In genomic region chr5:113217619-113218184, GRCh38 we compare ENCODE assay signal across 22 cellular contexts.
DNase-seq lines count a peak whose midpoint lies in the region; ATAC-seq and TF ChIP-seq lines count a peak whose summit lies in the region.
"Had no signal": no experiment of that assay in that cellular context is flagged by ENCODE, and none has a peak within 500 bp of the region (broad histone marks: within the 10 kb centered on the region; RNA-seq: fewer than 3 reads in every experiment).

No MANE protein-coding gene starts in this region.

- peak overlapping the region; percentile 35; the same call in 1 of the 2 replicates for H3K4me2 ChIP-seq in GM23338
- H3K4me2 ChIP-seq in parathyroid adenoma (ENCODE audit: low read length), result peak overlapping the region; percentile 49

- no peak overlapping the region for H3K9ac ChIP-seq in parathyroid adenoma

- peaks cover 65% of the 10 kb centered on the region for H3K4me1 ChIP-seq in GM23338 (ENCODE audit: insufficient read depth)
- H3K4me1 ChIP-seq in left ventricle myocardium inferior, result peaks cover 90% of the 10 kb centered on the region
- H3K4me1 ChIP-seq in parathyroid adenoma, result peaks cover 59% of the 10 kb centered on the region
- no peaks in the 10 kb centered on the region for H3K4me1 ChIP-seq in thyroid gland
- H3K4me1 ChIP-seq: ascending aorta had no signal

- H2AFZ ChIP-seq in GM23338 (no peak overlapping the region), parathyroid adenoma (no peak overlapping the region)

- no peaks in the 10 kb centered on the region for H3K9me2 ChIP-seq in GM23338 (ENCODE audit: insufficient read depth)

- H3K9me3 ChIP-seq in left ventricle myocardium inferior (replicated peaks), result peaks cover 4% of the 10 kb centered on the region
- no peaks in the 10 kb centered on the region for H3K9me3 ChIP-seq in parathyroid adenoma (ENCODE audit: control insufficient read depth, low read length)
- no peaks in the 10 kb centered on the region for H3K9me3 ChIP-seq in thyroid gland
- H3K9me3 ChIP-seq: ascending aorta, thoracic aorta had no signal

- peaks cover 5% of the 10 kb centered on the region; the same call in 2 of the 3 replicates for H3K9me3 Mint-ChIP-seq in GM23338
- H3K9me3 Mint-ChIP-seq: activated naive CD4-positive, alpha-beta T cell treated with anti-CD3 and anti-CD28 coated beads, Interleukin-2, amount 50 U/mL, for 24 hours; activated T-cell treated with anti-CD3 and anti-CD28 coated beads, Interleukin-2, amount 50 U/mL, for 4 hours; CD4-positive, CD25-positive, alpha-beta regulatory T cell; natural killer cell had no signal

- DNase-seq in GM23338 (ENCODE audit: low spot score) (no peak), NCI-H82 treated with DMSO at 0.1 percent for 48 hours (lab: John Stamatoyannopoulos, UW; ENCODE audit: unreplicated experiment) (peak; percentile 71), left ventricle myocardium inferior (no peak), MV-4-11 (lab: John Stamatoyannopoulos, UW) (no peak), HuH-7.5 (ENCODE audit: low spot score) (no peak), thyroid gland (no peak)
- DNase-seq: activated CD4-positive, CD25-positive, alpha-beta regulatory T cell; activated CD8-positive, alpha-beta T cell treated with anti-CD3 and anti-CD28 coated beads, Interleukin-2, amount 10 ng/mL, durations not matched to agents 7 days and 5 days; activated T-cell treated with anti-CD3 and anti-CD28 coated beads, Interleukin-2, amount 50 U/mL, for 4 hours; CD4-positive, CD25-positive, alpha-beta regulatory T cell; DMS79 treated with DMSO at 0.1 percent for 48 hours; Kasumi-1; mesendoderm; natural killer cell; NCI-H1092 treated with DMSO at 0.1 percent for 48 hours; NCI-H748 treated with DMSO at 0.1 percent for 48 hours had no signal

- H3K4me3 Mint-ChIP-seq in GM23338, result no peak overlapping the region
- H3K4me3 Mint-ChIP-seq: activated CD8-positive, alpha-beta T cell treated with anti-CD3 and anti-CD28 coated beads, Interleukin-2, amount 10 ng/mL, durations not matched to agents 7 days and 5 days; activated naive CD4-positive, alpha-beta T cell treated with anti-CD3 and anti-CD28 coated beads, Interleukin-2, amount 50 U/mL, for 24 hours; activated T-cell treated with anti-CD3 and anti-CD28 coated beads, Interleukin-2, amount 50 U/mL, for 4 hours; CD4-positive, CD25-positive, alpha-beta regulatory T cell; natural killer cell had no signal

- H4K20me1 ChIP-seq in GM23338 (replicated peaks; ENCODE audit: insufficient read depth), result no peaks in the 10 kb centered on the region

- H3K27ac ChIP-seq in GM23338 (ENCODE audit: low read depth) (no peak overlapping the region), left ventricle myocardium inferior (replicated peaks) (peak overlapping the region; percentile 91), parathyroid adenoma (peak overlapping the region; percentile 57), thyroid gland (no peak overlapping the region)
- H3K27ac ChIP-seq: ascending aorta, thoracic aorta had no signal

- H3K4me3 ChIP-seq in GM23338 (no peak overlapping the region), left ventricle myocardium inferior (peak overlapping the region; percentile 52), parathyroid adenoma (ENCODE audit: low read depth, low read length) (no peak overlapping the region), thyroid gland (replicated peaks in 1 of 3) (no peak overlapping the region)
- H3K4me3 ChIP-seq: ascending aorta, thoracic aorta had no signal

- no peaks in the 10 kb centered on the region; the same call in 1 of the 3 replicates for H3K36me3 Mint-ChIP-seq in GM23338 (ENCODE audit: low read depth)
- H3K36me3 Mint-ChIP-seq: CD4-positive, CD25-positive, alpha-beta regulatory T cell; natural killer cell had no signal

- no peaks in the 10 kb centered on the region for H3K79me2 ChIP-seq in GM23338 (replicated peaks; ENCODE audit: insufficient read depth)
- H3K79me2 ChIP-seq in parathyroid adenoma, result peaks cover 70% of the 10 kb centered on the region

- TF ChIP-seq CTCF in GM23338 (conservative IDR thresholded peaks at IDR 0.05; ENCODE audit: low read depth in 2 of 2) (no peak), left ventricle myocardium inferior (IDR thresholded peaks at IDR 0.05; ENCODE audit: borderline replicate concordance) (no peak), parathyroid adenoma (IDR thresholded peaks at IDR 0.05) (no peak), thyroid gland (IDR thresholded peaks at IDR 0.05) (no peak)

- peak; percentile 10; the same call in 2 of the 3 replicates for ATAC-seq in GM23338
- no peak for ATAC-seq in HG03139 (IDR thresholded peaks at IDR 0.05; ENCODE audit: unreplicated experiment)
- ATAC-seq: activated CD8-positive, alpha-beta T cell treated with anti-CD3 and anti-CD28 coated beads, Interleukin-2, amount 10 ng/mL, durations not matched to agents 7 days and 5 days; activated T-cell treated with anti-CD3 and anti-CD28 coated beads, Interleukin-2, amount 50 U/mL, for 4 hours; natural killer cell; Panc1 had no signal

- H3K36me3 ChIP-seq in GM23338 (ENCODE audit: insufficient read depth), result no peaks in the 10 kb centered on the region
- H3K36me3 ChIP-seq in left ventricle myocardium inferior, result no peaks in the 10 kb centered on the region
- H3K36me3 ChIP-seq in parathyroid adenoma (ENCODE audit: control insufficient read depth, insufficient read depth, low read length), result no peaks in the 10 kb centered on the region
- H3K36me3 ChIP-seq in thyroid gland, result no peaks in the 10 kb centered on the region
- H3K36me3 ChIP-seq: ascending aorta, thoracic aorta had no signal

- H3K27me3 Mint-ChIP-seq in GM23338 (ENCODE audit: insufficient read depth, low read depth, poor library complexity), result peaks cover 7% of the 10 kb centered on the region
- H3K27me3 Mint-ChIP-seq: activated naive CD4-positive, alpha-beta T cell treated with anti-CD3 and anti-CD28 coated beads, Interleukin-2, amount 50 U/mL, for 24 hours; CD4-positive, CD25-positive, alpha-beta regulatory T cell had no signal

- intact Hi-C loops in left ventricle myocardium inferior (cut with micrococcal nuclease), result no loop called here
- intact Hi-C loops in thyroid gland (cut with DNase I), result loop anchor here (10.0 kb wide), 1 partner anchor 67 kb away; no protein-coding TSS in a partner anchor

- 76 to 77% methylated on average over 9 of the region's 9 CpGs for WGBS in thyroid gland, 2 donors

- no peaks in the 10 kb centered on the region for H3F3A ChIP-seq in GM23338 (replicated peaks; ENCODE audit: low read depth)

- TF ChIP-seq POLR2A in thyroid gland (IDR thresholded peaks at IDR 0.05), result no peak

- H3K27ac Mint-ChIP-seq in GM23338, result 0 out of 2 replicates have a peak overlapping the region, but pooled peaks have one; percentile 7
- H3K27ac Mint-ChIP-seq: activated CD8-positive, alpha-beta T cell treated with anti-CD3 and anti-CD28 coated beads, Interleukin-2, amount 10 ng/mL, durations not matched to agents 7 days and 5 days; activated naive CD4-positive, alpha-beta T cell treated with anti-CD3 and anti-CD28 coated beads, Interleukin-2, amount 50 U/mL, for 24 hours; CD4-positive, CD25-positive, alpha-beta regulatory T cell; natural killer cell had no signal

- peaks cover 50% of the 10 kb centered on the region for H3K4me1 Mint-ChIP-seq in GM23338
- H3K4me1 Mint-ChIP-seq: activated naive CD4-positive, alpha-beta T cell treated with anti-CD3 and anti-CD28 coated beads, Interleukin-2, amount 50 U/mL, for 24 hours; natural killer cell had no signal

- H3K27me3 ChIP-seq in GM23338 (ENCODE audit: insufficient read depth), result no peaks in the 10 kb centered on the region
- no peaks in the 10 kb centered on the region for H3K27me3 ChIP-seq in left ventricle myocardium inferior (ENCODE audit: low read depth)
- H3K27me3 ChIP-seq in parathyroid adenoma (ENCODE audit: control insufficient read depth, insufficient read depth, low read length), result no peaks in the 10 kb centered on the region
- no peaks in the 10 kb centered on the region for H3K27me3 ChIP-seq in thyroid gland
- H3K27me3 ChIP-seq: ascending aorta had no signal

TF ChIP-seq in GM23338, 12 proteins besides CTCF, POLR2A, EP300 and RAD21:
- TF ChIP-seq ETS1 (IDR thresholded peaks at IDR 0.05), result no peak

Comparison
In these comparisons a context has a peak if more than half of its experiments do, and no peak if none do; other contexts are left out.
1. H3K27ac ChIP-seq: peak in left ventricle myocardium inferior (single experiment) and parathyroid adenoma (single experiment); none in GM23338 (single experiment) and thyroid gland (0 of 3).